ENCODE assay signal across 7 cellular contexts in the genomic region with DNA sequence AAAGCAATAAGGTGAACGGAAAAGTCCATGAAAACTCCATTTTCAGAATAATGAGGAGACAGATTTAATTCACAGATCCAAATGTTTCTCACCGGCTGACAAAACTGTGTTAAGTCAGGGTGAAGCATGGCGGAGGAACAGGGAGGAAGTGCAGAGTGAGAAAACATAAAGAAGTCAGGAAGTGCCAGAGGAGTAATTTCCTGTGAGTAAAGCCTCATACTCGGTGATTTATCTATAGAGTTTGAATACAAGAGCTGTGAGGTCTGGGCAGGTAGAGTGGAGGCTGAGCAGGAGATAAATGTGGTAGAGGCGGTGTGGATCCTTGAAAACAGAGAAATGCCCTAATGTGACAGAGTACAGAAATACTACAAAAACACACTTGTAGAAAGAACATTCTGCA. TPM values are rescaled to one million over a fixed set of nuclear protein-coding genes. Genes with fewer than 3 reads are reported as not detected.
DNase-seq lines count a peak whose midpoint lies in the region; ATAC-seq and TF ChIP-seq lines count a peak whose summit lies in the region.

No MANE protein-coding gene starts in this region.

- H3K4me3 Mint-ChIP-seq in chondrocyte (ENCODE audit: unreplicated experiment) = no peak overlapping the region

- peaks cover 18% of the 10 kb centered on the region for H3K36me3 Mint-ChIP-seq in chondrocyte (ENCODE audit: low read depth)

- H3K27ac Mint-ChIP-seq in chondrocyte (ENCODE audit: unreplicated experiment) = peak overlapping the region; percentile 14

- H3K9me3 Mint-ChIP-seq in chondrocyte (ENCODE audit: low read depth) = no peaks in the 10 kb centered on the region

- peaks cover 13% of the 10 kb centered on the region for H3K4me1 Mint-ChIP-seq in chondrocyte (ENCODE audit: low read depth)

- H3K27me3 Mint-ChIP-seq in chondrocyte (ENCODE audit: low read depth) = no peaks in the 10 kb centered on the region

- DNase-seq in HT1080 (ENCODE audit: low read depth) (peak; percentile 72), T-helper 9 cell (peak; percentile 14), chondrocyte (ENCODE audit: low spot score) (no peak), NCI-H82 treated with DMSO at 0.1 percent for 48 hours (lab: John Stamatoyannopoulos, UW; ENCODE audit: unreplicated experiment) (no peak), NCI-H2029 (lab: John Stamatoyannopoulos, UW) (no peak)
- DNase-seq in stimulated activated CD4-positive, alpha-beta T cell treated with anti-CD3 and anti-CD28 coated beads, Interleukin-4, amount 100 ng/mL, for 1 hour = peak; percentile 9

- no peak for ATAC-seq in GM18517 (IDR thresholded peaks at IDR 0.05; ENCODE audit: unreplicated experiment)

- TF ChIP-seq CTCF in chondrocyte (IDR thresholded peaks at IDR 0.05) = no peak

RNA-seq across cellular contexts. Expression of a gene that starts 11.4 kb away (rescaled TPM):
- total RNA-seq in HT1080 (2014; rRNA removed; shearing (Covaris generic)) = 17.1 and 19.0 TPM in 2 replicates
- polyA plus RNA-seq in HT1080 (2015; cell fraction: cytosol; rRNA removed) = 19.7 and 20.8 TPM in 2 replicates
- polyA plus RNA-seq in HT1080 (2015; cell fraction: nucleus; rRNA removed) = 44.8 and 52.5 TPM in 2 replicates
- total RNA-seq in chondrocyte = 19.8 to 29.5 TPM (median 23.3 TPM) in 3 replicates

RNA-seq across cellular contexts. Expression of a gene that starts 25.6 kb away (rescaled TPM):
- 1.8 and 2.5 TPM in 2 replicates for total RNA-seq in HT1080 (2014; rRNA removed; shearing (Covaris generic))
- 0.06 TPM in 1 of 2 replicates, not detected in the other for polyA plus RNA-seq in HT1080 (2015; cell fraction: cytosol; rRNA removed)
- polyA plus RNA-seq in HT1080 (2015; cell fraction: nucleus; rRNA removed) = not detected in 2 replicates
- 0.27 to 0.97 TPM (median 0.87 TPM) in 3 replicates for total RNA-seq in chondrocyte

Comparison
In these comparisons a context has a peak if more than half of its experiments do, and no peak if none do; other contexts are left out.
1. DNase-seq: peak in HT1080 (single experiment), T-helper 9 cell (single experiment) and stimulated activated CD4-positive, alpha-beta T cell treated with anti-CD3 and anti-CD28 coated beads, Interleukin-4, amount 100 ng/mL, for 1 hour (single experiment); none in chondrocyte (single experiment), NCI-H82 treated with DMSO at 0.1 percent for 48 hours (single experiment) and NCI-H2029 (single experiment).